10 cellular contexts compared by ENCODE assay signal in the genomic region with DNA sequence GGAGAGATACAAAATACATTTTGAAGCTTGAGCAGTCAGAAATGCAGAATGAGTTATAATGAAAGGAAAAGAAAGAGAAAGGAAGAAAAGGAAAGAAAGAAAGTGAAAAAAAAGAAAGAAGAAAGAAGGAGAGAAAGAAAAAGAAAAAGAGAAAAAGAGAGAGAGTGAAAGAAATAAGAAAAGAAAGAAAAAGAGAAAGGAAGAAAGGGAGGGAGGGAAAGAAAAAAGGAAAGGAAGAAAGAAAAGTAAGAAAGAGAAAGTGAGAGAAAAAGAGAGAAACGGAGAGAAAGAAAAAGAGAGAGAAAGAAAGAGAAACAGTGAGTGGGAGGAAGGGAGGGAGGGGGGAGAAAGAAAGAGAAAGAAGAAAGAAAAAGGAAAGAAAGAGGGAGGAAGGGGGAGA.
"Had no signal": no experiment of that assay in that cellular context is flagged by ENCODE, and none has a peak within 500 bp of the region (broad histone marks: within the 10 kb centered on the region; RNA-seq: fewer than 3 reads in every experiment).

No MANE protein-coding gene starts in this region.

- H3K4me2 ChIP-seq: KMS-11 had no signal

- H3K27ac Mint-ChIP-seq: H9, HFFc6 had no signal

- DNase-seq: H9, HCEC 1CT, HFFc6, Karpas-422, KBM-7 had no signal

- H3K4me3 Mint-ChIP-seq: H9, HFFc6 had no signal

- FAIRE-seq: H1, H54, HTR-8/SVneo had no signal

- H3K27ac ChIP-seq: GM23248, KMS-11 had no signal

- H3K9ac ChIP-seq: GM23248, KMS-11 had no signal

- H3K4me1 Mint-ChIP-seq: H9 had no signal

- H3K4me3 ChIP-seq: GM23248 had no signal

- H2AFZ ChIP-seq: GM23248 had no signal
